ENCODE assay signal across 8 cellular contexts in the genomic region with DNA sequence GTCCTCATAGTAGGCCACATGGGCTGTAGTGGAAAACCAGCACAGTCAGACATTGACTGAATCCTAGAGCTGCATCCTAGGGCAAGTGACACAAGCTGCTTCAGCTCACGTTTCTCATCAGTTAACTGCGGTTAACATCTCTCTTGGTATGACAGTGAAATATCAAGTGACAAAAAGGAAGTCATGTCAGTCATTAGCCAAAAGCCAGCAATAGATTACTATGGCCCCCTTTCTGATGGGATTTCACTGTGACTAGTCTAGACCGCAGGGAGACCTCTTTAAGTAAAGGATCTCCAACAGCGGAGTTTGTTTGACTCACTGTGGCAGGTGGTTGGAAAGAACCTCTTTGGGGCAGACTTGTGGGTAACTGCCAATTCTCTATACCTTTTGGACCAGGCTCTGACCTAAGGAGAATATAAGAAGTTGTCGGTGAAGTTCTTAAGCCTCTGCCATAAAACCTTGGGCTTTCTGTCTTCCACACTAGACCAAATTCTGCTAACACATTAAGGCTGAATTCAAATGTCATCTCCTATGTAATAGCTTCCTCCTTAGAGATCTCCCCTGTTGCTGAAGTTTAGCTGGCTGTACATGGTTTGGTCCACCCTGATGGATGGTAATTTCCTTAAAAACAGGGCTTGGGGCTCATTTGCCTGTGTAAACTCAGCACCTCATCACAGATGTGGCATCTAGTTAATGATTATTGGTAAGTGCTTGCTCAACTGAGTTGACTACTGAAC.
DNase-seq lines count a peak whose midpoint lies in the region; ATAC-seq and TF ChIP-seq lines count a peak whose summit lies in the region.

No MANE protein-coding gene starts in this region.

- no peak overlapping the region for H3K23ac ChIP-seq in trophoblast cell (ENCODE audit: low read length)

- TF ChIP-seq CTCF in mesothelial cell of epicardium (IDR thresholded peaks at IDR 0.05; ENCODE audit: unreplicated experiment), result no peak

- peak; percentile 13 for DNase-seq in HuH-7.5 (ENCODE audit: low spot score)
- DNase-seq in naive B cell, result no peak
- no peak for DNase-seq in mesothelial cell of epicardium (ENCODE audit: low spot score in 2 of 2, unreplicated experiment in 2 of 2)
- DNase-seq in Ammon's horn (ENCODE audit: low spot score), result no peak
- no peak for DNase-seq in trophoblast cell
- DNase-seq in NCI-H82 (lab: John Stamatoyannopoulos, UW), result no peak

- no peaks in the 10 kb centered on the region for H3K79me2 ChIP-seq in trophoblast cell (ENCODE audit: control insufficient read depth, insufficient read depth, low read length, poor library complexity)

- no peak overlapping the region for H3K4me2 ChIP-seq in trophoblast cell (ENCODE audit: low read length)

- H4K8ac ChIP-seq in trophoblast cell (ENCODE audit: low read depth, low read length), result no peak overlapping the region

- no peaks in the 10 kb centered on the region for H3K27me3 ChIP-seq in trophoblast cell (ENCODE audit: insufficient read depth, low read length)

- ATAC-seq in GM18520 (IDR thresholded peaks at IDR 0.05; ENCODE audit: unreplicated experiment) (peak; percentile 59), GM21529 (IDR thresholded peaks at IDR 0.05; ENCODE audit: unreplicated experiment) (peak; percentile 67), naive B cell (ENCODE audit: low read depth in 2 of 2) (peak; percentile 20 to 41)

- H2AFZ ChIP-seq in trophoblast cell (ENCODE audit: insufficient read depth, low read length, poor library complexity), result no peak overlapping the region

- H2BK120ac ChIP-seq in trophoblast cell (ENCODE audit: insufficient read depth, low read length, poor library complexity), result no peak overlapping the region

- H3K79me1 ChIP-seq in trophoblast cell (ENCODE audit: low read length), result peaks cover 1% of the 10 kb centered on the region

- H3K27ac Mint-ChIP-seq in naive B cell (peak overlapping the region in 2 of 6 donors; percentile 28 to 49), mesothelial cell of epicardium (no peak overlapping the region)

- H4K12ac ChIP-seq in trophoblast cell (ENCODE audit: low read depth, low read length), result no peak overlapping the region

- H3K14ac ChIP-seq in trophoblast cell (ENCODE audit: low read length), result no peak overlapping the region

- H3K4ac ChIP-seq in trophoblast cell (ENCODE audit: low read depth, low read length), result no peak overlapping the region

- H2BK5ac ChIP-seq in trophoblast cell (ENCODE audit: low read depth, low read length, poor library complexity), result no peak overlapping the region

- no peak overlapping the region for H3K18ac ChIP-seq in trophoblast cell (ENCODE audit: low read length)

- WGBS in trophoblast cell (ENCODE audit: extremely low coverage, insufficient coverage, insufficient read length), result no CpG with 5 or more reads among the region's 5 CpGs

- H3K27ac ChIP-seq in trophoblast cell (ENCODE audit: low read depth, low read length), result no peak overlapping the region

- H3K4me3 Mint-ChIP-seq in naive B cell (no peak overlapping the region), mesothelial cell of epicardium (no peak overlapping the region)

- H3K4me3 ChIP-seq in trophoblast cell (ENCODE audit: low read depth, low read length), result no peak overlapping the region

- no peak overlapping the region for H2AK5ac ChIP-seq in trophoblast cell (ENCODE audit: low read length)

- H3K4me1 Mint-ChIP-seq in naive B cell, result peaks cover 21 to 39% (median 35%) of the 10 kb centered on the region in 3 donors
- H3K4me1 Mint-ChIP-seq in mesothelial cell of epicardium, result peaks cover 10% of the 10 kb centered on the region

- no peaks in the 10 kb centered on the region for H3K9me3 ChIP-seq in trophoblast cell (ENCODE audit: insufficient read depth, low read depth, low read length)

- H3K4me1 ChIP-seq in trophoblast cell (ENCODE audit: control insufficient read depth in 1 of 2, insufficient read depth in 2 of 2, low read length in 2 of 2), result peaks cover 4% of the 10 kb centered on the region in 2 experiments

- H3K9me3 Mint-ChIP-seq in naive B cell, result no peaks in the 10 kb centered on the region
- no peaks in the 10 kb centered on the region for H3K9me3 Mint-ChIP-seq in mesothelial cell of epicardium

- no peak overlapping the region for H3K9ac ChIP-seq in trophoblast cell (ENCODE audit: low read length)

- H3K27me3 Mint-ChIP-seq in naive B cell, result no peaks in the 10 kb centered on the region
- H3K27me3 Mint-ChIP-seq in mesothelial cell of epicardium (ENCODE audit: low read depth), result no peaks in the 10 kb centered on the region

- H3K36me3 Mint-ChIP-seq in naive B cell (no peaks in the 10 kb centered on the region), mesothelial cell of epicardium (no peaks in the 10 kb centered on the region)

- H4K91ac ChIP-seq in trophoblast cell (ENCODE audit: low read depth, low read length), result no peak overlapping the region

- no peak overlapping the region for H2BK12ac ChIP-seq in trophoblast cell (ENCODE audit: low read length)

- H3K36me3 ChIP-seq in trophoblast cell (ENCODE audit: control insufficient read depth in 1 of 2, insufficient read depth in 2 of 2, low read length in 2 of 2), result no peaks in the 10 kb centered on the region
